24 cellular contexts compared by ENCODE assay signal in genomic region chr2:210662557-210662956, GRCh38.
"Had no signal": no experiment of that assay in that cellular context is flagged by ENCODE, and none has a peak within 500 bp of the region (broad histone marks: within the 10 kb centered on the region; RNA-seq: fewer than 3 reads in every experiment).

No MANE protein-coding gene starts in this region.

- FAIRE-seq: HTR-8/SVneo, RCC 7860 had no signal

- H3K36me3 ChIP-seq: SJSA1 had no signal

- H3K27me3 ChIP-seq: SJSA1 had no signal

- H3K4me1 ChIP-seq: SJSA1 had no signal

- H3K9me3 ChIP-seq: SJSA1 had no signal

- H3K4me3 ChIP-seq: SJSA1, SK-N-MC had no signal

- DNase-seq: KBM-7, MV-4-11, NCI-H1048, NCI-H1105, NCI-H1417 treated with DMSO at 0.1 percent for 48 hours, NCI-H187, NCI-H2029, NCI-H2081 treated with DMSO at 0.1 percent for 48 hours, NCI-H2171, NCI-H226, NCI-H446, NCI-H510A, NCI-H524 treated with DMSO at 0.1 percent for 48 hours, NCI-H69, NCI-H774, Right ventricle myocardium superior, RPMI8226, SIG-M5, SW 1271 had no signal

- H3K27ac ChIP-seq: HL-60, SJSA1, SK-N-MC had no signal
